ENCODE assay signal across 10 cellular contexts in the genomic region with DNA sequence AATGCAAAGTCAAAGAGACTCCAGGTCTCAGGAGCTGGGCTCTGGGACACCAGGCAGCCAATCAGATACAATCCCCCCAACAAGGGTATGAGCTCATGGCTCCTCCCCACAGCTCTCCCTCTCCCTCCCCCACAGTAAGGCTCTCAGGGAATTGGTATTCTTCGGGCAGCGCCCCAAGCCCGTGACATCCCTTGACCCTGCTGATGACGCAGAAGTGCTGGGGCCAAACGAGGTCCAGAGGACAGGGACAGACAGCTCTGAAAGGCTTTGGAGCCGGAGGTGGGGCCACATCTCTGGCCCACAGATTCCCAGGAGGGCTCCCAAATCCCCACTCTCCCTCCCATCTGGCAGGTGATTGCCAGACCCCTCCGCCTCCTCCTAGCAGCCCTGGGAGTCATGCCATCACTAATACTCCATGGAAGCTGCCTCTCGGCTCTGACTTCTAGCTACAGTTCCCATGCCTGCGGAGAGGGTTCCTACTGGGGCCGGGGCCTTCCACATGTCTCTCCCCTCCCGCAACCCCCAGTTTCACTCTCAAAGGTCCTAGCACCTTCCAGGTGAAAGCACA. TPM values are rescaled to one million over a fixed set of nuclear protein-coding genes. Genes with fewer than 3 reads are reported as not detected.
DNase-seq lines count a peak whose midpoint lies in the region; ATAC-seq and TF ChIP-seq lines count a peak whose summit lies in the region.
"Had no signal": no experiment of that assay in that cellular context is flagged by ENCODE, and none has a peak within 500 bp of the region (broad histone marks: within the 10 kb centered on the region; RNA-seq: fewer than 3 reads in every experiment).

No MANE protein-coding gene starts in this region.

- peaks cover 0 to 49% (median 13%) of the 10 kb centered on the region in 4 donors for H3K4me1 ChIP-seq in right lobe of liver
- H3K4me1 ChIP-seq in suprapubic skin = peaks cover 29% of the 10 kb centered on the region

- peak; percentile 13 to 57 (median 40) for ATAC-seq in right lobe of liver
- no peak for ATAC-seq in GM18498 (IDR thresholded peaks at IDR 0.05; ENCODE audit: unreplicated experiment)
- no peak for ATAC-seq in HG03565 (IDR thresholded peaks at IDR 0.05; ENCODE audit: unreplicated experiment)

- DNase-seq in NCI-H2196 (lab: John Stamatoyannopoulos, UW; ENCODE audit: unreplicated experiment) (peak; percentile 74), coronary artery (ENCODE audit: low spot score) (no peak), right lobe of liver (peak; percentile 58 to 88 (median 74)), suprapubic skin (ENCODE audit: low spot score in 2 of 2) (peak in 1 of 2 donors; percentile 69), NOMO-1 treated with dmso at 0.1 percent for 144 hours (lab: John Stamatoyannopoulos, UW; ENCODE audit: unreplicated experiment) (no peak), SIG-M5 treated with dmso at 0.1 percent for 504 hours (lab: John Stamatoyannopoulos, UW; ENCODE audit: unreplicated experiment) (no peak)
- DNase-seq: NCI-H187 treated with DMSO at 0.1 percent for 48 hours had no signal

- TF ChIP-seq POLR2A in right lobe of liver (IDR thresholded peaks at IDR 0.05) = no peak
- TF ChIP-seq POLR2A in suprapubic skin (IDR thresholded peaks at IDR 0.05) = no peak

- peak overlapping the region; percentile 5 for H3K4me3 ChIP-seq in coronary artery
- no peak overlapping the region for H3K4me3 ChIP-seq in right lobe of liver
- no peak overlapping the region for H3K4me3 ChIP-seq in suprapubic skin

- TF ChIP-seq CTCF in coronary artery (IDR thresholded peaks at IDR 0.05) (no peak), right lobe of liver (IDR thresholded peaks at IDR 0.05) (no peak), suprapubic skin (IDR thresholded peaks at IDR 0.05) (no peak)

- H3K36me3 ChIP-seq in right lobe of liver (no peaks in the 10 kb centered on the region), suprapubic skin (no peaks in the 10 kb centered on the region)

- intact Hi-C loops in right lobe of liver (cut with DNase I) = loop anchor here in 1 of 2 donors (10.0 kb wide), 1 partner anchor 99 kb away; no protein-coding TSS in a partner anchor

- TF ChIP-seq EP300 in suprapubic skin (IDR thresholded peaks at IDR 0.05) = peak; percentile 47

- no peaks in the 10 kb centered on the region for H3K9me3 ChIP-seq in right lobe of liver
- H3K9me3 ChIP-seq in suprapubic skin = no peaks in the 10 kb centered on the region

- 30% methylated on average over 7 of the region's 11 CpGs for WGBS in right lobe of liver (ENCODE audit: insufficient coverage, low coverage, low lambda C conversion rate, missing lambda C conversion rate)
- WGBS in suprapubic skin = 55% methylated on average over 11 of the region's 11 CpGs

- H3K27ac ChIP-seq in coronary artery (peak overlapping the region; percentile 82 to 90), right lobe of liver (peak overlapping the region in 2 of 3 donors; percentile 47 to 82), suprapubic skin (peak overlapping the region; percentile 52)

- H3K27me3 ChIP-seq in right lobe of liver = no peaks in the 10 kb centered on the region
- no peaks in the 10 kb centered on the region for H3K27me3 ChIP-seq in suprapubic skin

RNA-seq across cellular contexts. Expression of gene USP2, which starts 5.8 kb away (rescaled TPM):
- total RNA-seq in right lobe of liver (10 to 100 TPM in 2 of 6 experiments, 1 to 10 TPM in 4; 1.3 to 25.9 (median 4.6) TPM), suprapubic skin (10 to 100 TPM in 3 of 4 donors, 1 to 10 TPM in 1; 5.9 to 25.4 (median 15.2) TPM)

RNA-seq across cellular contexts. Expression of gene MFRP, which starts 29.2 kb away (rescaled TPM):
- total RNA-seq in right lobe of liver (not detected), suprapubic skin (under 1 TPM in 1 of 4 donors, not detected in 3; 0.11 TPM)
- total RNA-seq: epithelial cell of proximal tubule had no signal

RNA-seq across cellular contexts. Expression of gene C1QTNF5, which starts 35.0 kb away (rescaled TPM):
- total RNA-seq in right lobe of liver (1 to 10 TPM; 2.8 to 6.3 (median 4.8) TPM), suprapubic skin (1 to 10 TPM; 3.7 to 9.8 (median 4.9) TPM)

RNA-seq across cellular contexts. Expression of gene RNF26, which starts 41.4 kb away (rescaled TPM):
- 10 to 100 TPM; 12.9 to 18.1 (median 15.1) TPM for total RNA-seq in right lobe of liver
- 10 to 100 TPM; 13.3 to 21.4 (median 15.4) TPM for total RNA-seq in suprapubic skin

RNA-seq across cellular contexts. Expression of gene THY1, which starts 47.3 kb away (rescaled TPM):
- 1 to 10 TPM in 4 of 6 experiments, under 1 TPM in 2; 0.13 to 5.3 (median 2.1) TPM for total RNA-seq in right lobe of liver
- total RNA-seq in suprapubic skin = 10 to 100 TPM in 1 of 4 donors, 1 to 10 TPM in 3; 3.5 to 18.8 (median 6.9) TPM

Comparison
In these comparisons a context has a peak if more than half of its experiments do, and no peak if none do; other contexts are left out.
1. DNase-seq: peak in NCI-H2196 (single experiment) and right lobe of liver (3 of 3); none in coronary artery (single experiment), NOMO-1 treated with dmso at 0.1 percent for 144 hours (single experiment) and SIG-M5 treated with dmso at 0.1 percent for 504 hours (single experiment).
2. ATAC-seq: peak in right lobe of liver (4 of 4); none in GM18498 (single experiment) and HG03565 (single experiment).
3. Peak in every context shown above with its lines, with median percentiles within 50 percentile points of each other: H3K27ac ChIP-seq.